Comparison of ENCODE assay signal across 13 cellular contexts in genomic region chr4:72540694-72541093, GRCh38. TPM values are rescaled to one million over a fixed set of nuclear protein-coding genes. Genes with fewer than 3 reads are reported as not detected.
"Had no signal": no experiment of that assay in that cellular context is flagged by ENCODE, and none has a peak within 500 bp of the region (broad histone marks: within the 10 kb centered on the region; RNA-seq: fewer than 3 reads in every experiment).

No MANE protein-coding gene starts in this region.

RNA-seq across cellular contexts. Expression of gene ADAMTS3, which starts 28.3 kb away (rescaled TPM):
- total RNA-seq: activated B cell treated with CpG ODN at 0.5 μM for 24 hours; activated CD4-positive, alpha-beta memory T cell treated with anti-CD3 and anti-CD28 coated beads for 36 hours; activated CD4-positive, alpha-beta memory T cell treated with anti-CD3 and anti-CD28 coated beads, Interleukin-2, amount 10 ng/mL, durations not matched to agents 7 days and 5 days; activated CD4-positive, alpha-beta T cell treated with anti-CD3 and anti-CD28 coated beads for 36 hours; activated CD4-positive, alpha-beta T cell treated with anti-CD3 and anti-CD28 coated beads, Interleukin-2, amount 10 ng/mL, durations not matched to agents 24 days and 14 days; activated CD4-positive, alpha-beta T cell treated with anti-CD3 and anti-CD28 coated beads, Interleukin-2, amount 10 ng/mL, durations not matched to agents 7 days and 5 days; activated CD8-positive, alpha-beta memory T cell treated with anti-CD3 and anti-CD28 coated beads, Interleukin-2, amount 10 ng/mL, durations not matched to agents 7 days and 5 days; activated CD8-positive, alpha-beta T cell treated with anti-CD3 and anti-CD28 coated beads for 36 hours; activated CD8-positive, alpha-beta T cell treated with anti-CD3 and anti-CD28 coated beads, Interleukin-2, amount 10 ng/mL, durations not matched to agents 7 days and 5 days; T-cell; T-helper 1 cell treated with Interleukin-12 subunit alpha and Interleukin-12 subunit beta and Interleukin-4 antibody, amounts not matched to agents 30 ng/mL and 1 ng/mL, for 36 hours; T-helper 17 cell; T-helper 2 cell treated with Interferon-gamma antibody and Interleukin-4, amounts not matched to agents 100 ng/mL and 5 ng/mL, for 36 hours had no signal
